15 cellular contexts compared by ENCODE assay signal in the genomic region with DNA sequence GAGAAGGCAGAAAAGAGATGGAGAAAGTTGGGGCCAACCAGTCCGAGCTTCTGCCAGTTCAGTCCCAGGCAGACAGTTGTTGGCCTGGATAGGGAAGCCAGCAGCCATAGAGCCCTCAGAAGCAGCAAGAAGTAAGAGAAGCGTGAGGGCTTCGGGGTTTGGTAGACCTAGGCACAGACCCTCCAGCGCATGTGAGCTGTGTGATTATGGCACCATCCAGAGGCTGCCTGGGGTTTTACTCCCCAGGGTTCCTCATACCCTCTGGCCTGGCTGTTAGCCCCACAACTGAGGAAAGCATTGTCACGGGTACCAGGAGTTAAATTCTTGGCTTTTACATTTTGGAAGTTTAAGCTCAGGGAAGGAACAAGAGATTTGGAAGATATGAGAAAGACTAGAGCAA.
DNase-seq lines count a peak whose midpoint lies in the region; ATAC-seq and TF ChIP-seq lines count a peak whose summit lies in the region.
"Had no signal": no experiment of that assay in that cellular context is flagged by ENCODE, and none has a peak within 500 bp of the region (broad histone marks: within the 10 kb centered on the region; RNA-seq: fewer than 3 reads in every experiment).

No MANE protein-coding gene starts in this region.

- H3K27me3 ChIP-seq in vagina: no peaks in the 10 kb centered on the region

- H3K36me3 ChIP-seq in OCI-LY7 (ENCODE audit: insufficient read depth, low read length) (no peaks in the 10 kb centered on the region), vagina (no peaks in the 10 kb centered on the region)

- POLR2A ChIA-PET in OCI-LY7 (lab: Charles Lee): interaction anchor here (0.8 kb wide), 1 partner anchor 9 kb away, joined by 3 read pairs; no protein-coding TSS in a partner anchor

- H2AFZ ChIP-seq in OCI-LY7 (ENCODE audit: low read length): no peak overlapping the region

- no TSS peak for BruUV-seq in OCI-LY7 (replicated peaks; lab: Mats Ljungman, UMichigan)

- H3K79me2 ChIP-seq in OCI-LY7 (ENCODE audit: insufficient read depth, low read depth, low read length): no peaks in the 10 kb centered on the region

- H3K4me1 ChIP-seq in OCI-LY7 (ENCODE audit: insufficient read depth, low read length, poor library complexity, severe bottlenecking) (no peaks in the 10 kb centered on the region), vagina (no peaks in the 10 kb centered on the region)
- H3K4me1 ChIP-seq: psoas muscle had no signal

- peak; percentile 20 for TF ChIP-seq CTCF in C4-2B (conservative IDR thresholded peaks at IDR 0.05)
- peak; percentile 49 for TF ChIP-seq CTCF in OCI-LY7 (conservative IDR thresholded peaks at IDR 0.05; ENCODE audit: low read length)
- no peak for TF ChIP-seq CTCF in vagina (IDR thresholded peaks at IDR 0.05)

- intact Hi-C loops in OCI-LY7 (cut with micrococcal nuclease; ENCODE audit: unreplicated experiment): no loop called here
- intact Hi-C loops in vagina (cut with DNase I): no loop called here

- peak; percentile 50 for ATAC-seq in GM18502 (IDR thresholded peaks at IDR 0.05; ENCODE audit: poor library complexity, unreplicated experiment)
- ATAC-seq: psoas muscle had no signal

- H3K4me2 ChIP-seq in OCI-LY7 (ENCODE audit: low read length): no peak overlapping the region

- DNase-seq in OCI-LY7 (ENCODE audit: low spot score): peak; percentile 19
- DNase-seq in iPS-NIHi7 (ENCODE audit: extremely low spot score): peak; percentile 49
- DNase-seq in vagina (ENCODE audit: extremely low spot score in 2 of 2): no peak
- no peak for DNase-seq in activated CD8-positive, alpha-beta memory T cell treated with anti-CD3 and anti-CD28 coated beads, Interleukin-2, amount 50 U/mL, for 48 hours
- no peak for DNase-seq in activated T-cell treated with anti-CD3 and anti-CD28 coated beads, Interleukin-2, amount 50 U/mL, for 1 hour
- DNase-seq in activated CD4-positive, alpha-beta T cell treated with anti-CD3 and anti-CD28 coated beads, Interleukin-2, amount 50 U/mL, for 4 hours: no peak
- DNase-seq: activated effector memory CD4-positive, alpha-beta T cell treated with anti-CD3 and anti-CD28 coated beads, Interleukin-2, amount 50 U/mL, for 16 hours; C1 segment of cervical spinal cord; mesenchymal stem cell; NCI-H2227 treated with DMSO at 0.1 percent for 48 hours; psoas muscle; stimulated activated naive CD4-positive, alpha-beta T cell treated with Interleukin-2 at 50 U/mL for 16 hours had no signal

- H3K9me2 ChIP-seq in OCI-LY7 (ENCODE audit: insufficient read depth, low read length): no peaks in the 10 kb centered on the region

- H3K4me3 ChIP-seq in OCI-LY7 (ENCODE audit: low read depth, low read length, poor library complexity, severe bottlenecking) (no peak overlapping the region), vagina (no peak overlapping the region)
- H3K4me3 ChIP-seq: psoas muscle, SK-N-MC had no signal

- TF ChIP-seq POLR2A in vagina (IDR thresholded peaks at IDR 0.05): no peak

- H4K20me1 ChIP-seq in OCI-LY7 (ENCODE audit: insufficient read depth, low read length): no peaks in the 10 kb centered on the region

- CTCF ChIA-PET in OCI-LY7 (lab: Charles Lee; ENCODE audit: unreplicated experiment): no interaction called here

- H3K27ac ChIP-seq in C4-2B (no peak overlapping the region), OCI-LY7 (ENCODE audit: low read depth, low read length, poor library complexity, severe bottlenecking) (no peak overlapping the region), vagina (no peak overlapping the region)
- H3K27ac ChIP-seq: psoas muscle, SK-N-MC had no signal

- H3K9me3 ChIP-seq in OCI-LY7 (ENCODE audit: low read length): no peaks in the 10 kb centered on the region
- H3K9me3 ChIP-seq in vagina: no peaks in the 10 kb centered on the region
- H3K9me3 ChIP-seq: psoas muscle had no signal

Comparison
In these comparisons a context has a peak if more than half of its experiments do, and no peak if none do; other contexts are left out.
1. CTCF ChIP-seq: peak in C4-2B (single experiment) and OCI-LY7 (single experiment); none in vagina (0 of 3).
2. DNase-seq: peak in OCI-LY7 (single experiment) and iPS-NIHi7 (single experiment); none in vagina (0 of 2), activated CD8-positive, alpha-beta memory T cell treated with anti-CD3 and anti-CD28 coated beads, Interleukin-2, amount 50 U/mL, for 48 hours (single experiment), activated T-cell treated with anti-CD3 and anti-CD28 coated beads, Interleukin-2, amount 50 U/mL, for 1 hour (single experiment) and activated CD4-positive, alpha-beta T cell treated with anti-CD3 and anti-CD28 coated beads, Interleukin-2, amount 50 U/mL, for 4 hours (0 of 2).